ENCODE assay signal across 21 cellular contexts in genomic region chr16:65728652-65729051, GRCh38.
"Had no signal": no experiment of that assay in that cellular context is flagged by ENCODE, and none has a peak within 500 bp of the region (broad histone marks: within the 10 kb centered on the region; RNA-seq: fewer than 3 reads in every experiment).

No MANE protein-coding gene starts in this region.

- H3K4me3 ChIP-seq: dorsolateral prefrontal cortex, left ventricle myocardium inferior, lower lobe of right lung, right atrium auricular region, sigmoid colon, skin epidermis, thoracic aorta, transverse colon had no signal

- H3K27ac ChIP-seq: dorsolateral prefrontal cortex, lower lobe of right lung, neutrophil, right atrium auricular region, sigmoid colon, skin epidermis, thoracic aorta, transverse colon had no signal

- FAIRE-seq: kidney had no signal

- H3K9me3 ChIP-seq: lower lobe of right lung, neutrophil, sigmoid colon, thoracic aorta, transverse colon had no signal

- H3K36me3 ChIP-seq: left ventricle myocardium inferior, lower lobe of right lung, neutrophil, right atrium auricular region, sigmoid colon, thoracic aorta, transverse colon had no signal

- H3K27me3 ChIP-seq: neutrophil, right atrium auricular region, sigmoid colon, transverse colon had no signal

- ATAC-seq: lower lobe of right lung; stimulated activated naive B cell treated with anti-CD40 and anti-IgM and Interleukin-4, amounts not matched to agents 10 μg/mL and 1 μg/mL and 100 μg/mL, for 72 hours; stimulated activated naive CD8-positive, alpha-beta T cell treated with anti-CD3 and anti-CD28 coated beads, Interleukin-15, amount 100 ng/mL, for 72 hours had no signal

- H3K4me1 ChIP-seq: sigmoid colon, transverse colon had no signal

- DNase-seq: cortex of kidney; dorsolateral prefrontal cortex; effector CD8-positive, alpha-beta T cell; foreskin melanocyte; head of caudate nucleus; hippocampal formation; kidney; left ventricle myocardium inferior; lower lobe of right lung; midbrain; nephron progenitor cell; sigmoid colon; stimulated activated CD4-positive, alpha-beta T cell treated with anti-CD3 and anti-CD28 coated beads, Interleukin-2, amount 100 ng/mL, for 24 hours; stimulated activated CD4-positive, alpha-beta T cell treated with anti-CD3 and anti-CD28 coated beads, Interleukin-4, amount 100 ng/mL, for 4 hours; stimulated activated naive B cell treated with anti-CD40 and anti-IgM and Interleukin-4, amounts not matched to agents 10 μg/mL and 1 μg/mL and 100 μg/mL, for 72 hours; stimulated activated naive CD8-positive, alpha-beta T cell treated with anti-CD3 and anti-CD28 coated beads, Interleukin-15, amount 100 ng/mL, for 72 hours; transverse colon had no signal
